In genomic region chr3:153285194-153285641, GRCh38 we compare ENCODE assay signal across 10 cellular contexts.
DNase-seq lines count a peak whose midpoint lies in the region; ATAC-seq and TF ChIP-seq lines count a peak whose summit lies in the region.
"Had no signal": no experiment of that assay in that cellular context is flagged by ENCODE, and none has a peak within 500 bp of the region (broad histone marks: within the 10 kb centered on the region; RNA-seq: fewer than 3 reads in every experiment).

No MANE protein-coding gene starts in this region.

- no peaks in the 10 kb centered on the region for H3K9me3 Mint-ChIP-seq in CD4-positive, alpha-beta T cell
- no peaks in the 10 kb centered on the region for H3K9me3 Mint-ChIP-seq in natural killer cell treated with Interleukin-12 subunit alpha and Interleukin-12 subunit beta and Interleukin-15 and Interleukin-18, amount 100 ng/mL, for 72 hours

- no peaks in the 10 kb centered on the region for H3K27me3 ChIP-seq in CD4-positive, alpha-beta T cell (ENCODE audit: control insufficient read depth, insufficient read depth, low read length)
- no peaks in the 10 kb centered on the region for H3K27me3 ChIP-seq in Panc1 (ENCODE audit: control insufficient read depth, insufficient read depth, low read length)
- H3K27me3 ChIP-seq in HAP-1 (ENCODE audit: low read depth): no peaks in the 10 kb centered on the region

- CTCF ChIA-PET in CD4-positive, alpha-beta T cell (lab: Charles Lee): interaction anchor here (2.1 kb wide), 1 partner anchor 120 kb away, joined by 5 read pairs; no protein-coding TSS in a partner anchor
- CTCF ChIA-PET in Panc1 (lab: Charles Lee): no interaction called here

- H3K27ac ChIP-seq in CD4-positive, alpha-beta T cell (ENCODE audit: low read depth, low read length): no peak overlapping the region
- no peak overlapping the region; the same call in 1 of the 2 replicates for H3K27ac ChIP-seq in Panc1 (ENCODE audit: low read length)

- peaks cover 52% of the 10 kb centered on the region for H3K4me1 Mint-ChIP-seq in CD4-positive, alpha-beta T cell (ENCODE audit: low read depth)
- H3K4me1 Mint-ChIP-seq in natural killer cell treated with Interleukin-12 subunit alpha and Interleukin-12 subunit beta and Interleukin-15 and Interleukin-18, amount 100 ng/mL, for 72 hours (ENCODE audit: low read depth in 2 of 2): peaks cover 29 to 33% of the 10 kb centered on the region in 2 donors

- ATAC-seq in CD4-positive, alpha-beta T cell (ENCODE audit: poor library complexity): no peak
- peak; percentile 56; the same call in 1 of the 2 replicates for ATAC-seq in Panc1
- ATAC-seq in natural killer cell treated with Interleukin-12 subunit alpha and Interleukin-12 subunit beta and Interleukin-15 and Interleukin-18, amount 100 ng/mL, for 72 hours: no peak
- ATAC-seq in GM19397 (IDR thresholded peaks at IDR 0.05; ENCODE audit: unreplicated experiment): no peak
- no peak for ATAC-seq in GM19395 (IDR thresholded peaks at IDR 0.05; ENCODE audit: unreplicated experiment)
- ATAC-seq: left colon had no signal

- no peak for TF ChIP-seq CTCF in CD4-positive, alpha-beta T cell (IDR thresholded peaks at IDR 0.05)
- no peak; the same call in 1 of the 2 replicates for TF ChIP-seq CTCF in Panc1 (IDR thresholded peaks at IDR 0.05)
- no peak for TF ChIP-seq CTCF in epithelial cell of esophagus (IDR thresholded peaks at IDR 0.05; ENCODE audit: insufficient read depth, low read depth, low read length, missing control alignments)

- no peaks in the 10 kb centered on the region for H3K36me3 ChIP-seq in Panc1 (ENCODE audit: control insufficient read depth, insufficient read depth, low read length)
- no peaks in the 10 kb centered on the region for H3K36me3 ChIP-seq in HAP-1 (replicated peaks)

- no peaks in the 10 kb centered on the region for H3K27me3 Mint-ChIP-seq in CD4-positive, alpha-beta T cell
- no peaks in the 10 kb centered on the region for H3K27me3 Mint-ChIP-seq in natural killer cell treated with Interleukin-12 subunit alpha and Interleukin-12 subunit beta and Interleukin-15 and Interleukin-18, amount 100 ng/mL, for 72 hours

- H3K4me1 ChIP-seq in Panc1 (ENCODE audit: control insufficient read depth, insufficient read depth, low read length): no peaks in the 10 kb centered on the region; the same call in 1 of the 2 replicates
- no peaks in the 10 kb centered on the region for H3K4me1 ChIP-seq in HAP-1

- H3K4me3 Mint-ChIP-seq in CD4-positive, alpha-beta T cell: no peak overlapping the region
- H3K4me3 Mint-ChIP-seq in natural killer cell treated with Interleukin-12 subunit alpha and Interleukin-12 subunit beta and Interleukin-15 and Interleukin-18, amount 100 ng/mL, for 72 hours: no peak overlapping the region

- H3K4me3 ChIP-seq in Panc1 (ENCODE audit: low read depth in 2 of 2, low read length in 2 of 2): no peak overlapping the region
- no peak overlapping the region for H3K4me3 ChIP-seq in epithelial cell of esophagus (ENCODE audit: low read length)
- H3K4me3 ChIP-seq in HAP-1: no peak overlapping the region

- intact Hi-C loops in CD4-positive, alpha-beta T cell (cut with DNase I, micrococcal nuclease): loop anchor here (2.0 to 5.0 kb wide), 2 partner anchors 64 to 68 kb away; no protein-coding TSS in a partner anchor
- intact Hi-C loops in Panc1 (cut with micrococcal nuclease; ENCODE audit: unreplicated experiment): no loop called here

- peak overlapping the region; percentile 47 for H3K27ac Mint-ChIP-seq in CD4-positive, alpha-beta T cell
- peak overlapping the region; percentile 45 to 79 for H3K27ac Mint-ChIP-seq in natural killer cell treated with Interleukin-12 subunit alpha and Interleukin-12 subunit beta and Interleukin-15 and Interleukin-18, amount 100 ng/mL, for 72 hours

- H3K36me3 Mint-ChIP-seq in CD4-positive, alpha-beta T cell (ENCODE audit: low read depth): no peaks in the 10 kb centered on the region
- no peaks in the 10 kb centered on the region for H3K36me3 Mint-ChIP-seq in natural killer cell treated with Interleukin-12 subunit alpha and Interleukin-12 subunit beta and Interleukin-15 and Interleukin-18, amount 100 ng/mL, for 72 hours

- no peaks in the 10 kb centered on the region for H3K9me3 ChIP-seq in CD4-positive, alpha-beta T cell (ENCODE audit: control insufficient read depth, low read length)
- no peaks in the 10 kb centered on the region for H3K9me3 ChIP-seq in Panc1 (ENCODE audit: control insufficient read depth, insufficient read depth, low read depth, low read length)
- no peaks in the 10 kb centered on the region for H3K9me3 ChIP-seq in HAP-1

- POLR2A ChIA-PET in CD4-positive, alpha-beta T cell (lab: Charles Lee): interaction anchor here (0.8 to 2.6 kb wide), 4 partner anchors 63 to 125 kb away, joined by 3 to 14 read pairs (median 8); partner anchors contain the start of gene RAP2B
- POLR2A ChIA-PET in Panc1 (lab: Charles Lee): no interaction called here

- DNase-seq in CD4-positive, alpha-beta T cell: no peak
- DNase-seq in Panc1 (ENCODE audit: low read depth, low spot score): no peak
- peak; percentile 57 for DNase-seq in epithelial cell of esophagus (ENCODE audit: low read depth)
- DNase-seq in natural killer cell treated with Interleukin-12 subunit alpha and Interleukin-12 subunit beta and Interleukin-15 and Interleukin-18, amount 100 ng/mL, for 72 hours (ENCODE audit: low spot score): no peak
- no peak for DNase-seq in stimulated activated CD4-positive, alpha-beta T cell treated with anti-CD3 and anti-CD28 coated beads, Interleukin-15, amount 100 ng/mL, for 24 hours
- DNase-seq in HAP-1 (ENCODE audit: low spot score in 2 of 2): no peak
- DNase-seq: left colon, NCI-H345 had no signal

- in situ Hi-C loops in Panc1 (cut with HindIII; ENCODE audit: low pct_unique_long_range_greater_than_20kb, low sequenced_read_pairs) (no loop called here), HAP-1 (cut with MboI; ENCODE audit: low sequenced_read_pairs) (loop anchor here (25.0 kb wide), 1 partner anchor 248 kb away; no protein-coding TSS in a partner anchor)

- no TSS peak for BruUV-seq in Panc1 (replicated peaks; lab: Mats Ljungman, UMichigan)
